Comparison of ENCODE assay signal across 29 cellular contexts in the genomic region with DNA sequence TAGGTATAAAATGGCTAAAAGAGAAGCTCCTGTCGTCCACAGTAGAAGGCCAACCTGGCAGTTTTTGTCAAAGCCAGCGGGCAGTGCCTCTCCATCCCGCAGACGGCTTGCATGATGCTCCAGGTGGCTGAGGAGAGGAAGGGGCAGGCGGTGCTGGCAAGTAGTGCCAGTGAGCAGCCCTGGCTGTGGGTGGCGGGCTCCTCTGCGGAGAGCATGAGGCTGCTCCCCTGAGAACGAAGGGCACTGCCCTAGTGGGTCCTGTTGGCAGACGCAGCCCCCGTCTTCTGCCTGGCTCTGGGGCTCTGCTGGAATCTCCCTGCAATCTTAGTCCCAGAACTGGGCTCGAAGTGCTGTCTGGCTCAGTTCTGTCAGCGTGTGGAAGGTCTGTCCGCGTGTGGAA. TPM values are rescaled to one million over a fixed set of nuclear protein-coding genes. Genes with fewer than 3 reads are reported as not detected.
"Had no signal": no experiment of that assay in that cellular context is flagged by ENCODE, and none has a peak within 500 bp of the region (broad histone marks: within the 10 kb centered on the region; RNA-seq: fewer than 3 reads in every experiment).

No MANE protein-coding gene starts in this region.

- H3K27me3 ChIP-seq: ascending aorta, cardiac muscle cell had no signal

- H3K9me3 ChIP-seq: ascending aorta had no signal

- H3K4me1 ChIP-seq: ascending aorta had no signal

- H3K27ac Mint-ChIP-seq: activated B cell treated with CpG ODN at 0.5 μM for 24 hours; activated CD4-positive, alpha-beta memory T cell treated with anti-CD3 and anti-CD28 coated beads for 36 hours; activated naive CD4-positive, alpha-beta T cell treated with anti-CD3 and anti-CD28 coated beads, Interleukin-2, amount 50 U/mL, for 24 hours; activated naive CD8-positive, alpha-beta T cell treated with anti-CD3 and anti-CD28 coated beads, Interleukin-2, amount 10 ng/mL, durations not matched to agents 7 days and 5 days; IgD-negative memory B cell had no signal

- H3K9me3 Mint-ChIP-seq: activated B cell treated with CpG ODN at 0.5 μM for 24 hours; activated CD4-positive, alpha-beta memory T cell treated with anti-CD3 and anti-CD28 coated beads for 36 hours; activated naive CD4-positive, alpha-beta T cell treated with anti-CD3 and anti-CD28 coated beads, Interleukin-2, amount 50 U/mL, for 24 hours; activated naive CD8-positive, alpha-beta T cell treated with anti-CD3 and anti-CD28 coated beads, Interleukin-2, amount 10 ng/mL, durations not matched to agents 7 days and 5 days; IgD-negative memory B cell had no signal

- H3K4me3 ChIP-seq: ascending aorta, cardiac muscle cell had no signal

- H3K27me3 Mint-ChIP-seq: activated B cell treated with CpG ODN at 0.5 μM for 24 hours; activated CD4-positive, alpha-beta memory T cell treated with anti-CD3 and anti-CD28 coated beads for 36 hours; activated naive CD4-positive, alpha-beta T cell treated with anti-CD3 and anti-CD28 coated beads, Interleukin-2, amount 50 U/mL, for 24 hours; activated naive CD8-positive, alpha-beta T cell treated with anti-CD3 and anti-CD28 coated beads, Interleukin-2, amount 10 ng/mL, durations not matched to agents 7 days and 5 days; IgD-negative memory B cell had no signal

- H3K27ac ChIP-seq: ascending aorta, cardiac muscle cell, VCaP had no signal

- H3K4me1 Mint-ChIP-seq: activated B cell treated with CpG ODN at 0.5 μM for 24 hours, IgD-negative memory B cell had no signal

- H3K4me3 Mint-ChIP-seq: activated B cell treated with CpG ODN at 0.5 μM for 24 hours; activated CD4-positive, alpha-beta memory T cell treated with anti-CD3 and anti-CD28 coated beads for 36 hours; activated naive CD4-positive, alpha-beta T cell treated with anti-CD3 and anti-CD28 coated beads, Interleukin-2, amount 50 U/mL, for 24 hours; activated naive CD8-positive, alpha-beta T cell treated with anti-CD3 and anti-CD28 coated beads, Interleukin-2, amount 10 ng/mL, durations not matched to agents 7 days and 5 days; IgD-negative memory B cell had no signal

- DNase-seq: activated B cell treated with CpG ODN at 0.5 μM for 24 hours; activated CD4-positive, alpha-beta memory T cell treated with anti-CD3 and anti-CD28 coated beads for 36 hours; activated CD4-positive, alpha-beta T cell treated with anti-CD3 and anti-CD28 coated beads for 4 hours; activated CD4-positive, alpha-beta T cell treated with anti-CD3 and anti-CD28 coated beads, Interleukin-2, amount 50 U/mL, for 1 hour; activated CD4-positive, CD25-positive, alpha-beta regulatory T cell treated with anti-CD3 and anti-CD28 coated beads, Interleukin-2, amount 50 U/mL, for 72 hours; activated CD8-positive, alpha-beta memory T cell treated with anti-CD3 and anti-CD28 coated beads, Interleukin-2, amount 50 U/mL, for 48 hours; activated effector memory CD4-positive, alpha-beta T cell treated with Interleukin-2 at 50 U/mL for 16 hours; activated naive CD8-positive, alpha-beta T cell treated with anti-CD3 and anti-CD28 coated beads, Interleukin-2, amount 10 ng/mL, durations not matched to agents 7 days and 5 days; activated T-cell treated with anti-CD3 and anti-CD28 coated beads, Interleukin-2, amount 50 U/mL, for 48 hours; amygdala; Karpas-422; KBM-7; NCI-H1105; NCI-H1417 treated with DMSO at 0.1 percent for 48 hours; NCI-H187 treated with DMSO at 0.1 percent for 48 hours; NCI-H2081; NCI-H2171 treated with DMSO at 0.1 percent for 48 hours; NCI-H226; NCI-H446 treated with DMSO at 0.1 percent for 48 hours; NCI-H524; SW 1271; T-helper 1 cell; T-helper 2 cell; T-helper 9 cell had no signal

RNA-seq across cellular contexts. Expression of a gene that starts 57.4 kb away (rescaled TPM):
- total RNA-seq: ascending aorta had no signal
